Comparison of ENCODE assay signal across 19 cellular contexts in the genomic region with DNA sequence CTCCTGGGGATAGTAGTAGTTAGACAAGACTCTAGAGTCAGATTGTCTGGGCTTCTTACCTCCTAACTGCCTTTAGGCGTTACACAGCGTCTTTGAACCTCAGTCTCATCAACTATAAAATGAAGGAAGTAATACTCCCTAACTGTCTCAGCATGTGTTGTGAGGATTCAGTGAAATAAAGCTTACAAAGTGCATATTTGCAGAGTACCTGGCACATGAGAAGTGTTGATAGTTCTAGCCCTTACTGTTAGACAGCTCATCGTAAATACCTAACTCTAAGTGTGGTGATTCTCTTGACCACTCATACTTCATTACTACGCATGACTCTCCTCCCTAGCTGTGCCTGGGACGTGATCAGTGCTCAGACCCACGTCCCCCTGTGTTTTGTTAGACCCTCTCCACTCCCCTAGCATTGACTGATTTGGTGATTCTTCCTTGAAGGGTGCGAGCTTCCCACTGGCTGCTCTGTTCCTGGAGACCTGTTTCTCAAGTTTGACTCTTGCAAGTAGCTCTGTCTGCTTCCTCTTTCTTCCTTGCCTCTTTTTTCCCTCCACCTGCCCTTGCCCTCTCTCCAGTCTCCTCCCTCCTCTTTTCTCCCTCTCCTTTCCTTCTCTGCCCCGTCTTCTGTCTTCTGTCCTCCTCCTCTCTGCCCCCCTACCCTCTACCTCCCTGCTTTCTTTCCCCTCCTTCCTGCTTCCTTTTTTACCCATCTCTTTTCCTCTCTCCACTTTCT.
DNase-seq lines count a peak whose midpoint lies in the region; ATAC-seq and TF ChIP-seq lines count a peak whose summit lies in the region.
"Had no signal": no experiment of that assay in that cellular context is flagged by ENCODE, and none has a peak within 500 bp of the region (broad histone marks: within the 10 kb centered on the region; RNA-seq: fewer than 3 reads in every experiment).

No MANE protein-coding gene starts in this region.

- no peak for DNase-seq in natural killer cell
- DNase-seq in natural killer cell treated with Interleukin-12 subunit alpha and Interleukin-12 subunit beta and Interleukin-15 and Interleukin-18, amount 100 ng/mL, for 72 hours (ENCODE audit: low spot score), result no peak
- DNase-seq in SK-N-MC (ENCODE audit: low read depth, low spot score), result peak; percentile 73
- DNase-seq in immature natural killer cell, result no peak
- DNase-seq in transverse colon, result no peak
- no peak for DNase-seq in lower lobe of right lung
- no peak for DNase-seq in endodermal cell
- DNase-seq in lower leg skin (ENCODE audit: low spot score in 2 of 2), result no peak
- DNase-seq: activated CD4-positive, alpha-beta T cell treated with anti-CD3 and anti-CD28 coated beads for 1 hour; activated effector memory CD4-positive, alpha-beta T cell treated with Interleukin-2 at 50 U/mL for 16 hours; amniotic stem cell; effector CD4-positive, alpha-beta T cell; EL; KG1; NCI-H748 treated with DMSO at 0.1 percent for 48 hours; nucleus accumbens; PC-9; right cardiac atrium; T1000 had no signal

- ATAC-seq in natural killer cell (no peak), lower lobe of right lung (no peak)
- no peak for ATAC-seq in natural killer cell treated with Interleukin-12 subunit alpha and Interleukin-12 subunit beta and Interleukin-15 and Interleukin-18, amount 100 ng/mL, for 72 hours
- ATAC-seq: right cardiac atrium had no signal

- WGBS in transverse colon (ENCODE audit: low coverage in 1 of 2), 2 donors, result 38 to 61% methylated on average over 4 to 8 of the region's 8 CpGs
- WGBS in endodermal cell (ENCODE audit: insufficient coverage in 1 of 2, insufficient read length in 1 of 2), 2 experiments, result 86 to 98% methylated on average over 6 to 8 of the region's 8 CpGs
- 76 to 80% methylated on average over 8 of the region's 8 CpGs for WGBS in lower leg skin, 2 donors

- H3K36me3 ChIP-seq in SK-N-MC (ENCODE audit: insufficient read depth, low read length), result no peaks in the 10 kb centered on the region
- H3K36me3 ChIP-seq in transverse colon, result no peaks in the 10 kb centered on the region
- H3K36me3 ChIP-seq in lower lobe of right lung, result no peaks in the 10 kb centered on the region
- H3K36me3 ChIP-seq in endodermal cell (ENCODE audit: control insufficient read depth, insufficient read depth, low read length), result no peaks in the 10 kb centered on the region

- H3K36me3 Mint-ChIP-seq in natural killer cell, result no peaks in the 10 kb centered on the region
- H3K36me3 Mint-ChIP-seq in natural killer cell treated with Interleukin-12 subunit alpha and Interleukin-12 subunit beta and Interleukin-15 and Interleukin-18, amount 100 ng/mL, for 72 hours, result peaks cover 14% of the 10 kb centered on the region
- peaks cover 14 to 27% (median 15%) of the 10 kb centered on the region in 3 donors for H3K36me3 Mint-ChIP-seq in immature natural killer cell
- peaks cover 15% of the 10 kb centered on the region for H3K36me3 Mint-ChIP-seq in endodermal cell (ENCODE audit: low read depth)

- no peak for TF ChIP-seq CTCF in natural killer cell (IDR thresholded peaks at IDR 0.05)
- no peak for TF ChIP-seq CTCF in transverse colon (IDR thresholded peaks at IDR 0.05)
- TF ChIP-seq CTCF in lower lobe of right lung (IDR thresholded peaks at IDR 0.05), result no peak
- TF ChIP-seq CTCF in endodermal cell (conservative IDR thresholded peaks at IDR 0.05), result no peak
- no peak for TF ChIP-seq CTCF in lower leg skin (IDR thresholded peaks at IDR 0.05)

- H3K27me3 ChIP-seq in transverse colon (no peaks in the 10 kb centered on the region), lower lobe of right lung (ENCODE audit: low read depth) (no peaks in the 10 kb centered on the region), endodermal cell (ENCODE audit: control insufficient read depth, insufficient read depth, low read length, poor library complexity, severe bottlenecking) (no peaks in the 10 kb centered on the region)

- H3K4me3 Mint-ChIP-seq in natural killer cell, result peak overlapping the region; percentile 13
- H3K4me3 Mint-ChIP-seq in natural killer cell treated with Interleukin-12 subunit alpha and Interleukin-12 subunit beta and Interleukin-15 and Interleukin-18, amount 100 ng/mL, for 72 hours, result no peak overlapping the region
- H3K4me3 Mint-ChIP-seq in immature natural killer cell, result no peak overlapping the region
- H3K4me3 Mint-ChIP-seq in endodermal cell, result no peak overlapping the region

- in situ Hi-C loops in transverse colon (cut with MboI; ENCODE audit: low pct_ligation_motif_present in 1 of 4, low pct_unique_long_range_greater_than_20kb in 1 of 4, low sequenced_read_pairs in 3 of 4), result no loop called here

- H3K27me3 Mint-ChIP-seq in natural killer cell (ENCODE audit: low read depth in 2 of 2) (no peaks in the 10 kb centered on the region), immature natural killer cell (ENCODE audit: low read depth in 3 of 3) (no peaks in the 10 kb centered on the region), endodermal cell (ENCODE audit: insufficient read depth) (no peaks in the 10 kb centered on the region)
- H3K27me3 Mint-ChIP-seq in natural killer cell treated with Interleukin-12 subunit alpha and Interleukin-12 subunit beta and Interleukin-15 and Interleukin-18, amount 100 ng/mL, for 72 hours, result no peaks in the 10 kb centered on the region

- H3K4me1 ChIP-seq in transverse colon (peaks cover 0 to 28% (median 21%) of the 10 kb centered on the region in 4 donors), lower lobe of right lung (no peaks in the 10 kb centered on the region), endodermal cell (ENCODE audit: control insufficient read depth, insufficient read depth, low read length) (no peaks in the 10 kb centered on the region)

- peak overlapping the region; percentile 62 for H3K4me3 ChIP-seq in SK-N-MC
- H3K4me3 ChIP-seq in transverse colon, result no peak overlapping the region
- no peak overlapping the region for H3K4me3 ChIP-seq in lower lobe of right lung
- H3K4me3 ChIP-seq in endodermal cell (ENCODE audit: low read length), result no peak overlapping the region
- H3K4me3 ChIP-seq in lower leg skin (ENCODE audit: low read depth, poor library complexity, severe bottlenecking), result no peak overlapping the region
- H3K4me3 ChIP-seq: PC-9 had no signal

- TF ChIP-seq EP300 in transverse colon (IDR thresholded peaks at IDR 0.05; ENCODE audit: low read depth), result no peak

- H3K27ac ChIP-seq in SK-N-MC (peak overlapping the region; percentile 82), transverse colon (peak overlapping the region; percentile 36 to 74 (median 59)), lower lobe of right lung (no peak overlapping the region), endodermal cell (ENCODE audit: low read depth, low read length) (no peak overlapping the region)
- H3K27ac ChIP-seq: PC-9 had no signal

- H3K9me3 Mint-ChIP-seq in natural killer cell (no peaks in the 10 kb centered on the region), immature natural killer cell (no peaks in the 10 kb centered on the region), endodermal cell (peaks cover 5% of the 10 kb centered on the region)
- peaks cover 2% of the 10 kb centered on the region for H3K9me3 Mint-ChIP-seq in natural killer cell treated with Interleukin-12 subunit alpha and Interleukin-12 subunit beta and Interleukin-15 and Interleukin-18, amount 100 ng/mL, for 72 hours

- peak overlapping the region; percentile 62 to 70 for H3K27ac Mint-ChIP-seq in natural killer cell
- H3K27ac Mint-ChIP-seq in natural killer cell treated with Interleukin-12 subunit alpha and Interleukin-12 subunit beta and Interleukin-15 and Interleukin-18, amount 100 ng/mL, for 72 hours, result peak overlapping the region in 1 of 2 donors; percentile 76
- peak overlapping the region in 4 of 6 donors; percentile 54 to 73 (median 66) for H3K27ac Mint-ChIP-seq in immature natural killer cell
- H3K27ac Mint-ChIP-seq in endodermal cell, result no peak overlapping the region

- no peak for TF ChIP-seq POLR2A in transverse colon (IDR thresholded peaks at IDR 0.05)
- no peak for TF ChIP-seq POLR2A in lower leg skin (IDR thresholded peaks at IDR 0.05)

- H3K4me1 Mint-ChIP-seq in natural killer cell (peaks cover 16 to 18% of the 10 kb centered on the region in 2 donors), immature natural killer cell (peaks cover 23 to 34% of the 10 kb centered on the region in 2 donors), endodermal cell (peaks cover 2% of the 10 kb centered on the region)
- H3K4me1 Mint-ChIP-seq in natural killer cell treated with Interleukin-12 subunit alpha and Interleukin-12 subunit beta and Interleukin-15 and Interleukin-18, amount 100 ng/mL, for 72 hours (ENCODE audit: low read depth in 2 of 2), result peaks cover 5 to 18% of the 10 kb centered on the region in 2 donors

- no peaks in the 10 kb centered on the region for H3K9me3 ChIP-seq in SK-N-MC (ENCODE audit: low read depth, low read length)
- H3K9me3 ChIP-seq in transverse colon, result no peaks in the 10 kb centered on the region
- no peaks in the 10 kb centered on the region for H3K9me3 ChIP-seq in lower lobe of right lung
- no peaks in the 10 kb centered on the region for H3K9me3 ChIP-seq in endodermal cell (ENCODE audit: control insufficient read depth, low read length)

- intact Hi-C loops in natural killer cell (cut with micrococcal nuclease), result no loop called here
- intact Hi-C loops in transverse colon (cut with DNase I; ENCODE audit: low total_unique reads), result no loop called here
- intact Hi-C loops in lower lobe of right lung (cut with DNase I), result no loop called here
- intact Hi-C loops in lower leg skin (cut with DNase I; ENCODE audit: low total_unique reads), result loop anchor here (5.0 kb wide), 1 partner anchor 1707 kb away; no protein-coding TSS in a partner anchor

- H3K9ac ChIP-seq in SK-N-MC (ENCODE audit: insufficient read length) (peak overlapping the region; percentile 9), endodermal cell (ENCODE audit: extremely low read depth, low read length, poor library complexity, severe bottlenecking) (no peak overlapping the region)

Comparison
In these comparisons a context has a peak if more than half of its experiments do, and no peak if none do; other contexts are left out.
1. H3K27ac ChIP-seq: peak in SK-N-MC (single experiment) and transverse colon (4 of 4); none in lower lobe of right lung (single experiment) and endodermal cell (single experiment).